ENCODE assay signal across 7 cellular contexts in genomic region chrX:119637421-119637820, GRCh38. TPM values are rescaled to one million over a fixed set of nuclear protein-coding genes. Genes with fewer than 3 reads are reported as not detected.
DNase-seq lines count a peak whose midpoint lies in the region; ATAC-seq, FAIRE-seq and TF ChIP-seq lines count a peak whose summit lies in the region.
"Not testable (repeated sequence)": the region's sequence is repeated elsewhere in the genome, so short reads cannot be mapped to it uniquely, and the experiment has no call there.

No MANE protein-coding gene starts in this region.

- not testable (repeated sequence) for H3K9ac ChIP-seq in MM.1S (ENCODE audit: low read length); GM12878 (ENCODE audit: control insufficient read depth, insufficient read depth, low read length)

- CTCF ChIA-PET in CD4-positive, alpha-beta T cell (lab: Charles Lee) = not testable (repeated sequence)
- CTCF ChIA-PET in GM12878 (lab: Yijun Ruan, JAX) = interaction anchor here (0.7 to 5.0 kb wide), 10 partner anchors 9 to 147 kb away, joined by 3 to 28 read pairs (median 5); no protein-coding TSS in a partner anchor

- not testable (repeated sequence) for TF ChIP-seq POLR2A in GM12878 (IDR thresholded peaks at IDR 0.05; ENCODE audit: low read depth, low read length)

- not testable (repeated sequence) for H3K4me3 ChIP-seq in MM.1S (ENCODE audit: low read length); GM12878

- BruUV-seq in GM12878 (replicated peaks; lab: Mats Ljungman, UMichigan) = not testable (repeated sequence)

- H3K9me3 ChIP-seq in CD4-positive, alpha-beta T cell (ENCODE audit: control insufficient read depth, low read length); MM.1S (replicated peaks; ENCODE audit: insufficient read depth, low read length); T-helper 17 cell (ENCODE audit: control insufficient read depth, low read length, poor library complexity, severe bottlenecking); GM12878 (replicated peaks; ENCODE audit: control insufficient read depth, insufficient read depth, low read length): not testable (repeated sequence)

- H3K4me2 ChIP-seq in MM.1S (ENCODE audit: low read depth, low read length) = 0 out of 2 replicates have a peak overlapping the region, but pooled peaks have one; percentile 59
- not testable (repeated sequence) for H3K4me2 ChIP-seq in GM12878 (ENCODE audit: control insufficient read depth, insufficient read depth)

- POLR2A ChIA-PET in CD4-positive, alpha-beta T cell (lab: Charles Lee) = not testable (repeated sequence)
- POLR2A ChIA-PET in GM12878 (lab: Charles Lee) = interaction anchor here (1.4 to 3.6 kb wide), 3 partner anchors 20 to 51 kb away, joined by 5 to 15 read pairs (median 7); no protein-coding TSS in a partner anchor

- intact Hi-C loops in CD4-positive, alpha-beta T cell (cut with DNase I, micrococcal nuclease); GM12878 (cut with micrococcal nuclease; ENCODE audit: unreplicated experiment): not testable (repeated sequence)

- not testable (repeated sequence) for H3K27me3 ChIP-seq in CD4-positive, alpha-beta T cell (ENCODE audit: control insufficient read depth, insufficient read depth, low read length); MM.1S (replicated peaks; ENCODE audit: insufficient read depth, low read length); GM12878 (replicated peaks in 1 of 2; ENCODE audit: control insufficient read depth in 2 of 2, insufficient read depth in 2 of 2, low read length in 1 of 2)

- not testable (repeated sequence) for H3K27ac ChIP-seq in CD4-positive, alpha-beta T cell (ENCODE audit: low read depth, low read length); MM.1S (ENCODE audit: low read length)
- H3K27ac ChIP-seq in GM12878 (ENCODE audit: control insufficient read depth, insufficient read depth) = peak overlapping the region; percentile 67; the same call in 1 of the 2 replicates

- H4K20me1 ChIP-seq in MM.1S (ENCODE audit: insufficient read depth, low read length); GM12878 (ENCODE audit: control insufficient read depth, insufficient read depth): not testable (repeated sequence)

- peaks cover 39% of the 10 kb centered on the region for H3F3A ChIP-seq in MM.1S (ENCODE audit: insufficient read depth, low read length)

- H3K36me3 Mint-ChIP-seq in CD4-positive, alpha-beta T cell (ENCODE audit: low read depth) = peaks cover 85% of the 10 kb centered on the region
- H3K36me3 Mint-ChIP-seq in T-helper 17 cell (ENCODE audit: low read depth) (peaks cover 15% of the 10 kb centered on the region), glutamatergic neuron (ENCODE audit: unreplicated experiment) (peaks cover 12% of the 10 kb centered on the region)
- peaks cover 29 to 67% of the 10 kb centered on the region in 2 donors for H3K36me3 Mint-ChIP-seq in activated T-cell treated with anti-CD3 and anti-CD28 coated beads, Interleukin-2, amount 50 U/mL, for 72 hours (ENCODE audit: insufficient read depth in 2 of 2)
- H3K36me3 Mint-ChIP-seq in natural killer cell treated with Interleukin-12 subunit alpha and Interleukin-12 subunit beta and Interleukin-15 and Interleukin-18, amount 100 ng/mL, for 72 hours = peaks cover 22% of the 10 kb centered on the region

- TF ChIP-seq RAD21 in GM12878 (IDR thresholded peaks at IDR 0.05; ENCODE audit: insufficient read depth, low read depth, low read length) = not testable (repeated sequence)

- H3K4me1 ChIP-seq in MM.1S (ENCODE audit: low read length) (peaks cover 54% of the 10 kb centered on the region), GM12878 (ENCODE audit: control insufficient read depth, insufficient read depth, low read length) (peaks cover 60% of the 10 kb centered on the region)

- WGBS in GM12878 (ENCODE audit: insufficient coverage, insufficient replicate concordance, low lambda C conversion rate, missing lambda C conversion rate) = 72% methylated on average over 1 of the region's 1 CpG

- DNase-seq in CD4-positive, alpha-beta T cell; MM.1S; T-helper 17 cell; activated T-cell treated with anti-CD3 and anti-CD28 coated beads, Interleukin-2, amount 50 U/mL, for 72 hours; GM12878 (ENCODE audit: low read depth, low spot score); glutamatergic neuron: not testable (repeated sequence)
- peak; percentile 10 for DNase-seq in natural killer cell treated with Interleukin-12 subunit alpha and Interleukin-12 subunit beta and Interleukin-15 and Interleukin-18, amount 100 ng/mL, for 72 hours (ENCODE audit: low spot score)

- H3K36me3 ChIP-seq in MM.1S (replicated peaks; ENCODE audit: insufficient read depth, low read length) (peaks cover 28% of the 10 kb centered on the region), GM12878 (ENCODE audit: control insufficient read depth in 2 of 2, insufficient read depth in 2 of 2, low read length in 1 of 2) (peaks cover 9 to 16% of the 10 kb centered on the region in 2 experiments)

- not testable (repeated sequence) for H2AFZ ChIP-seq in MM.1S (ENCODE audit: low read length); GM12878 (ENCODE audit: control insufficient read depth, low read depth, low read length)

- in situ Hi-C loops in GM12878 (cut with MboI) = not testable (repeated sequence)

- H3K4me1 Mint-ChIP-seq in CD4-positive, alpha-beta T cell (ENCODE audit: low read depth) = peaks cover 23% of the 10 kb centered on the region
- H3K4me1 Mint-ChIP-seq in T-helper 17 cell = peaks cover 23% of the 10 kb centered on the region
- peaks cover 28% of the 10 kb centered on the region for H3K4me1 Mint-ChIP-seq in activated T-cell treated with anti-CD3 and anti-CD28 coated beads, Interleukin-2, amount 50 U/mL, for 72 hours (ENCODE audit: low read depth)
- H3K4me1 Mint-ChIP-seq in glutamatergic neuron (ENCODE audit: low read depth, unreplicated experiment) = not testable (repeated sequence)
- H3K4me1 Mint-ChIP-seq in natural killer cell treated with Interleukin-12 subunit alpha and Interleukin-12 subunit beta and Interleukin-15 and Interleukin-18, amount 100 ng/mL, for 72 hours (ENCODE audit: low read depth in 2 of 2) = peaks cover 19 to 20% of the 10 kb centered on the region in 2 donors

- not testable (repeated sequence) for H3K9me3 Mint-ChIP-seq in CD4-positive, alpha-beta T cell; activated T-cell treated with anti-CD3 and anti-CD28 coated beads, Interleukin-2, amount 50 U/mL, for 72 hours; natural killer cell treated with Interleukin-12 subunit alpha and Interleukin-12 subunit beta and Interleukin-15 and Interleukin-18, amount 100 ng/mL, for 72 hours
- peaks cover 11% of the 10 kb centered on the region for H3K9me3 Mint-ChIP-seq in glutamatergic neuron (ENCODE audit: unreplicated experiment)

- not testable (repeated sequence) for H3K9me2 ChIP-seq in MM.1S (replicated peaks; ENCODE audit: insufficient read depth, low read length)

- H3K79me2 ChIP-seq in MM.1S (ENCODE audit: low read length) = peaks cover 76% of the 10 kb centered on the region
- not testable (repeated sequence) for H3K79me2 ChIP-seq in GM12878 (ENCODE audit: control insufficient read depth, insufficient read depth, low read length)

- ATAC-seq in CD4-positive, alpha-beta T cell (ENCODE audit: poor library complexity); T-helper 17 cell; activated T-cell treated with anti-CD3 and anti-CD28 coated beads, Interleukin-2, amount 50 U/mL, for 72 hours (replicated peaks in 1 of 2); GM12878; natural killer cell treated with Interleukin-12 subunit alpha and Interleukin-12 subunit beta and Interleukin-15 and Interleukin-18, amount 100 ng/mL, for 72 hours: not testable (repeated sequence)

- not testable (repeated sequence) for FAIRE-seq in GM12878 (lab: Jason Lieb, UNC)

- not testable (repeated sequence) for H3K4me3 Mint-ChIP-seq in CD4-positive, alpha-beta T cell; activated T-cell treated with anti-CD3 and anti-CD28 coated beads, Interleukin-2, amount 50 U/mL, for 72 hours; natural killer cell treated with Interleukin-12 subunit alpha and Interleukin-12 subunit beta and Interleukin-15 and Interleukin-18, amount 100 ng/mL, for 72 hours
- H3K4me3 Mint-ChIP-seq in T-helper 17 cell (peak overlapping the region; percentile 5), glutamatergic neuron (ENCODE audit: unreplicated experiment) (peak overlapping the region; percentile 32)

- H3K27me3 Mint-ChIP-seq in CD4-positive, alpha-beta T cell; T-helper 17 cell; activated T-cell treated with anti-CD3 and anti-CD28 coated beads, Interleukin-2, amount 50 U/mL, for 72 hours (ENCODE audit: low read depth); glutamatergic neuron (ENCODE audit: unreplicated experiment); natural killer cell treated with Interleukin-12 subunit alpha and Interleukin-12 subunit beta and Interleukin-15 and Interleukin-18, amount 100 ng/mL, for 72 hours: not testable (repeated sequence)

- peak overlapping the region; percentile 56 for H3K27ac Mint-ChIP-seq in CD4-positive, alpha-beta T cell
- H3K27ac Mint-ChIP-seq in T-helper 17 cell; natural killer cell treated with Interleukin-12 subunit alpha and Interleukin-12 subunit beta and Interleukin-15 and Interleukin-18, amount 100 ng/mL, for 72 hours: not testable (repeated sequence)
- peak overlapping the region; percentile 47 for H3K27ac Mint-ChIP-seq in activated T-cell treated with anti-CD3 and anti-CD28 coated beads, Interleukin-2, amount 50 U/mL, for 72 hours
- H3K27ac Mint-ChIP-seq in glutamatergic neuron (ENCODE audit: unreplicated experiment) = peak overlapping the region; percentile 59

- not testable (repeated sequence) for TF ChIP-seq EP300 in GM12878 (IDR thresholded peaks at IDR 0.05; ENCODE audit: borderline replicate concordance in 1 of 2, control insufficient read depth in 1 of 2, low read depth in 2 of 2, low read length in 2 of 2)

- RAD21 ChIA-PET in GM12878 (lab: Charles Lee; ENCODE audit: unreplicated experiment) = interaction anchor here (1.0 to 11.0 kb wide), 7 partner anchors 10 to 91 kb away, joined by 3 to 99 read pairs (median 32); no protein-coding TSS in a partner anchor

- SMC1A ChIA-PET in GM12878 (lab: Charles Lee; ENCODE audit: uncharacterized antibody, unreplicated experiment) = interaction anchor here (0.9 to 5.7 kb wide), 9 partner anchors 10 to 92 kb away, joined by 4 to 38 read pairs (median 6); no protein-coding TSS in a partner anchor

- TF ChIP-seq CTCF in CD4-positive, alpha-beta T cell (IDR thresholded peaks at IDR 0.05); MM.1S (IDR thresholded peaks at IDR 0.05; ENCODE audit: low read length); GM12878 (IDR thresholded peaks at IDR 0.05 in 2 of 3, conservative IDR thresholded peaks at IDR 0.05 in 1 of 3; ENCODE audit: control insufficient read depth in 2 of 3, extremely low read depth in 1 of 3, insufficient read depth in 1 of 3, low read depth in 3 of 3, low read length in 3 of 3); glutamatergic neuron (IDR thresholded peaks at IDR 0.05; ENCODE audit: partially characterized antibody, unreplicated experiment): not testable (repeated sequence)

RNA-seq across cellular contexts. Expression of gene NKRF, which starts 31.2 kb away (rescaled TPM):
- total RNA-seq in CD4-positive, alpha-beta T cell = 10 to 100 TPM; 16.4 to 16.5 TPM
- total RNA-seq in T-helper 17 cell (10 to 100 TPM in 1 of 2 donors, 1 to 10 TPM in 1; 9.9 to 10.8 TPM), GM12878 (2014; rRNA removed) (8.1 and 8.5 TPM in 2 replicates), GM12878 (2014; rRNA removed; fragmentation: Illumina TruSeq; extraction: Trizol) (15.7 and 16.6 TPM in 2 replicates), GM12878 (2021) (20.1 and 21.5 TPM in 2 replicates), glutamatergic neuron (ENCODE audit: unreplicated experiment) (6.8 TPM)
- total RNA-seq in activated T-cell treated with anti-CD3 and anti-CD28 coated beads, Interleukin-2, amount 50 U/mL, for 72 hours = 10 to 100 TPM; 15.9 to 18.8 TPM
- 32.9 and 35.0 TPM in 2 replicates for total RNA-seq in GM12878 (2013; cell fraction: nucleolus; rRNA removed)
- 8.7 TPM for polyA plus RNA-seq in GM12878 (2011; ENCODE audit: low read depth)
- polyA plus RNA-seq in GM12878 (2011; rRNA removed) (14.4 and 19.6 TPM in 2 replicates), GM12878 (2014; fragmentation: Illumina TruSeq; extraction: Trizol) (20.3 and 25.3 TPM in 2 replicates), GM12878 (2014; fragmentation: Nextera tagmentation; extraction: Ambion mirVana) (1 to 10 TPM; 6.2 to 9.5 TPM), GM12878 (2014; rRNA removed) (9.9 and 10.7 TPM in 2 replicates), GM12878 (2016; fragmentation: Nextera tagmentation; extraction: Ambion mirVana) (1 to 10 TPM; 8.4 to 9.0 TPM)
- 7.8 and 8.0 TPM in 2 replicates for polyA plus RNA-seq in GM12878 (2011; cell fraction: cytosol; rRNA removed)
- 12.2 and 14.9 TPM in 2 replicates for polyA plus RNA-seq in GM12878 (2011; cell fraction: nucleus; rRNA removed)
- polyA plus RNA-seq in GM12878 (2012) = 9.4 and 12.6 TPM in 2 replicates
- 12.3 and 14.2 TPM in 2 replicates for polyA minus RNA-seq in GM12878 (2011; rRNA and poly(A)+ RNA removed)
- polyA minus RNA-seq in GM12878 (2011; cell fraction: cytosol; rRNA and poly(A)+ RNA removed) = 8.2 and 9.4 TPM in 2 replicates
- polyA minus RNA-seq in GM12878 (2011; cell fraction: nucleus; rRNA and poly(A)+ RNA removed) = 5.9 and 10.3 TPM in 2 replicates
- 10 to 100 TPM; 15.8 to 24.4 TPM for total RNA-seq in natural killer cell treated with Interleukin-12 subunit alpha and Interleukin-12 subunit beta and Interleukin-15 and Interleukin-18, amount 100 ng/mL, for 72 hours

RNA-seq across cellular contexts. Expression of gene SEPTIN6, which starts 55.5 kb away (rescaled TPM):
- total RNA-seq in CD4-positive, alpha-beta T cell = 100 to 1,000 TPM; 132 to 134 TPM
- total RNA-seq in T-helper 17 cell = 100 to 1,000 TPM; 150 to 163 TPM
- 100 to 1,000 TPM; 183 to 275 TPM for total RNA-seq in activated T-cell treated with anti-CD3 and anti-CD28 coated beads, Interleukin-2, amount 50 U/mL, for 72 hours
- 335 and 357 TPM in 2 replicates for total RNA-seq in GM12878 (2013; cell fraction: nucleolus; rRNA removed)
- 139 and 150 TPM in 2 replicates for total RNA-seq in GM12878 (2014; rRNA removed)
- 161 and 168 TPM in 2 replicates for total RNA-seq in GM12878 (2014; rRNA removed; fragmentation: Illumina TruSeq; extraction: Trizol)
- 215 and 222 TPM in 2 replicates for total RNA-seq in GM12878 (2021)
- 98.0 TPM for polyA plus RNA-seq in GM12878 (2011; ENCODE audit: low read depth)
- polyA plus RNA-seq in GM12878 (2011; rRNA removed) = 240 and 297 TPM in 2 replicates
- 350 and 363 TPM in 2 replicates for polyA plus RNA-seq in GM12878 (2011; cell fraction: cytosol; rRNA removed)
- 168 and 185 TPM in 2 replicates for polyA plus RNA-seq in GM12878 (2011; cell fraction: nucleus; rRNA removed)
- 211 and 281 TPM in 2 replicates for polyA plus RNA-seq in GM12878 (2012)
- polyA plus RNA-seq in GM12878 (2014; fragmentation: Illumina TruSeq; extraction: Trizol) = 324 and 353 TPM in 2 replicates
- polyA plus RNA-seq in GM12878 (2014; fragmentation: Nextera tagmentation; extraction: Ambion mirVana) = 10 to 100 TPM; 37.2 to 48.4 TPM
- 139 and 148 TPM in 2 replicates for polyA plus RNA-seq in GM12878 (2014; rRNA removed)
- polyA plus RNA-seq in GM12878 (2016; fragmentation: Nextera tagmentation; extraction: Ambion mirVana) = 100 to 1,000 TPM; 147 to 160 TPM
- polyA minus RNA-seq in GM12878 (2011; rRNA and poly(A)+ RNA removed) = 422 and 449 TPM in 2 replicates
- 122 and 141 TPM in 2 replicates for polyA minus RNA-seq in GM12878 (2011; cell fraction: cytosol; rRNA and poly(A)+ RNA removed)
- 70.4 and 70.7 TPM in 2 replicates for polyA minus RNA-seq in GM12878 (2011; cell fraction: nucleus; rRNA and poly(A)+ RNA removed)
- 243 TPM for total RNA-seq in glutamatergic neuron (ENCODE audit: unreplicated experiment)
- total RNA-seq in natural killer cell treated with Interleukin-12 subunit alpha and Interleukin-12 subunit beta and Interleukin-15 and Interleukin-18, amount 100 ng/mL, for 72 hours = 10 to 100 TPM; 79.7 to 84.0 TPM
